In the genomic region with DNA sequence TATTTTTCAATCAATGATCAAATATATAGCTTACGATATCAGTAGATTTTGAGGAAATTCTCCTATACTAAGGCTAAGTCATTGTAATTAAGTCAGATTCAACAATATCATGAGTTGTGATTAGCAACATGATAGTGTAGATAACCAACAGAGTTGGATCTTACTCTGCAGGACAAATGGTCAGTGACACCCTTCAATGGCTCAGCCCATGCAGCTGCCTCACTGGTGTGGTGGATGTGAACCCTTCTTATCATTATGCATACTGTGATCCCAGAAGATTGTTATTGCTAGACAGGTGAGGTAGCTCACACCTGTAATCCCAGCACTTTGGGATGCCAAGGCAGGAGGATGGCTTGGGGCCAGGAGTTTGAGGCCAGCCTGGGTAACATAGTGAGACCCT, we compare ENCODE assay signal across 1 cellular context.
TF ChIP-seq lines count a peak whose summit lies in the region.

No MANE protein-coding gene starts in this region.

TF ChIP-seq in H1, 55 proteins besides CTCF, POLR2A, EP300 and RAD21:
- TF ChIP-seq POLR2AphosphoS5 (IDR thresholded peaks at IDR 0.05; ENCODE audit: low read depth, low read length) (peak; percentile 53; the same call in 1 of the 2 replicates), CTBP2 (IDR thresholded peaks at IDR 0.05; ENCODE audit: borderline replicate concordance, insufficient read depth, insufficient read length, low read length) (no peak)
